ENCODE assay signal across 9 cellular contexts in the genomic region with DNA sequence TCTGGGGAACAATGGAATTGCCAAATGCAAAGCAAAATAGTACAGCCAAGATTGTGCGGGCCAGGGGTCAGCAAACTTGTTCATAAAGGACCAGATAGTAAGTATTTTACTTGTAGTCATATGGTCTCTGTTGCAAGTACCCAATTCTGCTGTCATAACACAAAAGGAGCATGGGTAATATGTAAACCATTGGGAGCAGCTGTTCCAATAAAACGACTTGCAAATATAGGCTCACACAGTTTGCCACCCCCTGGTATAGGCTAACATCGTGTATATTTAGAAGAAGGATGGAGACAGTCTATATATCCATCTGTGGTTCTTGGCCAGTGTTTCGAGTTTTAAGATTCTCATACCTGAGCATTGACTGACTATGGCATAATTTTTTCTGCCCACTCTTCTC. TPM values are rescaled to one million over a fixed set of nuclear protein-coding genes. Genes with fewer than 3 reads are reported as not detected.
DNase-seq lines count a peak whose midpoint lies in the region; ATAC-seq lines count a peak whose summit lies in the region.
"Had no signal": no experiment of that assay in that cellular context is flagged by ENCODE, and none has a peak within 500 bp of the region (broad histone marks: within the 10 kb centered on the region; RNA-seq: fewer than 3 reads in every experiment).

No MANE protein-coding gene starts in this region.

- H3K36me3 Mint-ChIP-seq in activated naive CD4-positive, alpha-beta T cell treated with anti-CD3 and anti-CD28 coated beads, Interleukin-2, amount 50 U/mL, for 24 hours: peaks cover 11% of the 10 kb centered on the region
- H3K36me3 Mint-ChIP-seq in activated naive CD4-positive, alpha-beta T cell treated with anti-CD3 and anti-CD28 coated beads, Interleukin-2, amount 10 ng/mL, durations not matched to agents 7 days and 5 days: peaks cover 54% of the 10 kb centered on the region

- H3K9me3 Mint-ChIP-seq in activated naive CD4-positive, alpha-beta T cell treated with anti-CD3 and anti-CD28 coated beads, Interleukin-2, amount 50 U/mL, for 24 hours: no peaks in the 10 kb centered on the region
- no peaks in the 10 kb centered on the region for H3K9me3 Mint-ChIP-seq in activated naive CD4-positive, alpha-beta T cell treated with anti-CD3 and anti-CD28 coated beads, Interleukin-2, amount 10 ng/mL, durations not matched to agents 7 days and 5 days

- H3K27me3 Mint-ChIP-seq in activated naive CD4-positive, alpha-beta T cell treated with anti-CD3 and anti-CD28 coated beads, Interleukin-2, amount 50 U/mL, for 24 hours: no peaks in the 10 kb centered on the region
- H3K27me3 Mint-ChIP-seq in activated naive CD4-positive, alpha-beta T cell treated with anti-CD3 and anti-CD28 coated beads, Interleukin-2, amount 10 ng/mL, durations not matched to agents 7 days and 5 days: no peaks in the 10 kb centered on the region

- peaks cover 68% of the 10 kb centered on the region for H3K36me3 ChIP-seq in SK-N-MC (ENCODE audit: insufficient read depth, low read length)
- H3K36me3 ChIP-seq in mesodermal cell (ENCODE audit: control insufficient read depth, insufficient read depth, low read length): peaks cover 91% of the 10 kb centered on the region
- H3K36me3 ChIP-seq in aorta (ENCODE audit: control insufficient read depth in 1 of 2, insufficient read depth in 2 of 2, low read length in 1 of 2): peaks cover 0 to 4% of the 10 kb centered on the region in 2 donors
- peaks cover 25% of the 10 kb centered on the region for H3K36me3 ChIP-seq in H7 (replicated peaks; ENCODE audit: control insufficient read depth, insufficient read depth, low read length)

- 91 to 94% methylated on average over 4 of the region's 4 CpGs for WGBS in mesodermal cell (ENCODE audit: insufficient coverage in 2 of 2), 2 experiments
- WGBS in aorta, 2 donors: 68 to 70% methylated on average over 4 of the region's 4 CpGs

- no peak for ATAC-seq in aorta (ENCODE audit: low FRiP score)
- no peak for ATAC-seq in GM18517 (IDR thresholded peaks at IDR 0.05; ENCODE audit: unreplicated experiment)
- no peak for ATAC-seq in HG03135 (IDR thresholded peaks at IDR 0.05; ENCODE audit: unreplicated experiment)

- CTCF ChIA-PET in activated naive CD4-positive, alpha-beta T cell treated with anti-CD3 and anti-CD28 coated beads, Interleukin-2, amount 10 ng/mL, durations not matched to agents 7 days and 5 days (lab: Charles Lee): interaction anchor here (0.9 to 3.8 kb wide), 17 partner anchors 10 to 192 kb away, joined by 3 to 54 read pairs (median 6); a partner anchor contains a TSS

- H3K4me1 Mint-ChIP-seq in activated naive CD4-positive, alpha-beta T cell treated with anti-CD3 and anti-CD28 coated beads, Interleukin-2, amount 50 U/mL, for 24 hours: peaks cover 33% of the 10 kb centered on the region
- peaks cover 4% of the 10 kb centered on the region for H3K4me1 Mint-ChIP-seq in activated naive CD4-positive, alpha-beta T cell treated with anti-CD3 and anti-CD28 coated beads, Interleukin-2, amount 10 ng/mL, durations not matched to agents 7 days and 5 days

- peaks cover 9% of the 10 kb centered on the region for H3K4me1 ChIP-seq in mesodermal cell (ENCODE audit: control insufficient read depth, insufficient read depth, low read length, poor library complexity, severe bottlenecking)
- no peaks in the 10 kb centered on the region for H3K4me1 ChIP-seq in aorta (ENCODE audit: control insufficient read depth in 1 of 2, insufficient read depth in 2 of 2, low read length in 2 of 2)

- no peak overlapping the region for H3K4me3 Mint-ChIP-seq in activated naive CD4-positive, alpha-beta T cell treated with anti-CD3 and anti-CD28 coated beads, Interleukin-2, amount 50 U/mL, for 24 hours
- no peak overlapping the region for H3K4me3 Mint-ChIP-seq in activated naive CD4-positive, alpha-beta T cell treated with anti-CD3 and anti-CD28 coated beads, Interleukin-2, amount 10 ng/mL, durations not matched to agents 7 days and 5 days

- no peak for DNase-seq in activated naive CD4-positive, alpha-beta T cell treated with anti-CD3 and anti-CD28 coated beads, Interleukin-2, amount 10 ng/mL, durations not matched to agents 7 days and 5 days
- no peak for DNase-seq in SK-N-MC (ENCODE audit: low read depth, low spot score)
- DNase-seq in aorta: no peak
- no peak for DNase-seq in H7

- peak overlapping the region; percentile 37 for H3K27ac Mint-ChIP-seq in activated naive CD4-positive, alpha-beta T cell treated with anti-CD3 and anti-CD28 coated beads, Interleukin-2, amount 50 U/mL, for 24 hours
- no peak overlapping the region for H3K27ac Mint-ChIP-seq in activated naive CD4-positive, alpha-beta T cell treated with anti-CD3 and anti-CD28 coated beads, Interleukin-2, amount 10 ng/mL, durations not matched to agents 7 days and 5 days

- H3K9ac ChIP-seq in SK-N-MC (ENCODE audit: insufficient read length): no peak overlapping the region

- H3K27me3 ChIP-seq in aorta (ENCODE audit: control insufficient read depth in 1 of 2, insufficient read depth in 2 of 2, low read length in 1 of 2) (no peaks in the 10 kb centered on the region), H7 (ENCODE audit: control insufficient read depth, insufficient read depth, low read length) (no peaks in the 10 kb centered on the region)

- intact Hi-C loops in aorta (cut with DNase I): loop anchor here in 1 of 2 donors (5.0 kb wide), 1 partner anchor 192 kb away; no protein-coding TSS in a partner anchor

- H3K4me3 ChIP-seq in SK-N-MC: no peak overlapping the region
- no peak overlapping the region for H3K4me3 ChIP-seq in mesodermal cell (ENCODE audit: extremely low read depth, insufficient read depth, low read length, poor library complexity, severe bottlenecking)
- H3K4me3 ChIP-seq in aorta (ENCODE audit: low read length in 2 of 2): no peak overlapping the region
- no peak overlapping the region for H3K4me3 ChIP-seq in H7 (ENCODE audit: insufficient read depth, low read depth, low read length)
- H3K4me3 ChIP-seq: skin epidermis had no signal

- H3K9me3 ChIP-seq in SK-N-MC (ENCODE audit: low read depth, low read length) (no peaks in the 10 kb centered on the region), mesodermal cell (ENCODE audit: control insufficient read depth, low read length) (no peaks in the 10 kb centered on the region), aorta (ENCODE audit: control insufficient read depth, low read length) (no peaks in the 10 kb centered on the region)

- peak overlapping the region; percentile 80 for H3K27ac ChIP-seq in SK-N-MC
- H3K27ac ChIP-seq in mesodermal cell (ENCODE audit: low read depth, low read length, severe bottlenecking): peak overlapping the region; percentile 66
- H3K27ac ChIP-seq in aorta (ENCODE audit: low read depth in 1 of 2, low read length in 2 of 2): peak overlapping the region; percentile 24 to 76

RNA-seq across cellular contexts. Expression of a gene that starts 15.6 kb away (rescaled TPM):
- 35.4 TPM for polyA plus RNA-seq in mesodermal cell (2013, experiment 1 of 2)
- polyA plus RNA-seq in mesodermal cell (2013, experiment 2 of 2): 26.0 TPM
- total RNA-seq in aorta: 10 to 100 TPM; 33.0 to 40.0 TPM
- polyA plus RNA-seq in aorta: 10 to 100 TPM; 32.3 to 37.7 TPM
- total RNA-seq in H7 (2014; rRNA removed; shearing (Covaris generic)): 31.3 and 48.6 TPM in 2 replicates

RNA-seq across cellular contexts. Expression of a gene that starts 15.8 kb away (rescaled TPM):
- 58.9 TPM for polyA plus RNA-seq in mesodermal cell (2013, experiment 1 of 2)
- 57.3 TPM for polyA plus RNA-seq in mesodermal cell (2013, experiment 2 of 2)
- total RNA-seq in aorta: 10 to 100 TPM; 75.8 to 89.4 TPM
- polyA plus RNA-seq in aorta: 10 to 100 TPM; 19.8 to 54.2 TPM
- 40.2 and 42.6 TPM in 2 replicates for total RNA-seq in H7 (2014; rRNA removed; shearing (Covaris generic))

RNA-seq across cellular contexts. Expression of a gene that starts 53.1 kb away (rescaled TPM):
- polyA plus RNA-seq in mesodermal cell (2013, experiment 1 of 2): 27.9 TPM
- 24.5 TPM for polyA plus RNA-seq in mesodermal cell (2013, experiment 2 of 2)
- 10 to 100 TPM; 10.8 to 13.3 TPM for total RNA-seq in aorta
- polyA plus RNA-seq in aorta: 10 to 100 TPM; 14.0 to 14.4 TPM
- total RNA-seq in H7 (2014; rRNA removed; shearing (Covaris generic)): 22.7 and 28.2 TPM in 2 replicates
